In genomic region chr12:85836716-85837100, GRCh38 we compare ENCODE assay signal across 2 cellular contexts.
TF ChIP-seq lines count a peak whose summit lies in the region.

No MANE protein-coding gene starts in this region.

TF ChIP-seq in HEK293, 187 proteins besides CTCF, POLR2A, EP300 and RAD21 (continued from another document):
- TF ChIP-seq ZNF302 (tag by site-specific recombination; IDR thresholded peaks at IDR 0.05; ENCODE audit: low read depth) (no peak), TSHZ1 (tag by site-specific recombination; IDR thresholded peaks at IDR 0.05; ENCODE audit: borderline replicate concordance) (no peak), ZNF830 (tag by site-specific recombination; IDR thresholded peaks at IDR 0.05; ENCODE audit: low read depth) (no peak), ZNF24 (tag by site-specific recombination; IDR thresholded peaks at IDR 0.05) (no peak), ZSCAN4 (tag by site-specific recombination; IDR thresholded peaks at IDR 0.05) (no peak), ZFP37 (tag by site-specific recombination; IDR thresholded peaks at IDR 0.05) (no peak), ZNF548 (tag by site-specific recombination; IDR thresholded peaks at IDR 0.05) (no peak), ZNF843 (tag by site-specific recombination; IDR thresholded peaks at IDR 0.05) (no peak), YY2 (tag by site-specific recombination; IDR thresholded peaks at IDR 0.05) (no peak), GLI2 (tag by site-specific recombination; IDR thresholded peaks at IDR 0.05; ENCODE audit: borderline replicate concordance, low read depth) (no peak), ZNF530 (tag by site-specific recombination; IDR thresholded peaks at IDR 0.05; ENCODE audit: low read depth) (no peak), ZNF266 (tag by site-specific recombination; IDR thresholded peaks at IDR 0.05; ENCODE audit: low read depth) (no peak)

TF ChIP-seq in GM12878, 131 proteins besides CTCF, POLR2A, EP300 and RAD21:
- TF ChIP-seq ELK1 (IDR thresholded peaks at IDR 0.05; ENCODE audit: low read depth, low read length): no peak
- TF ChIP-seq CEBPB (IDR thresholded peaks at IDR 0.05; ENCODE audit: borderline replicate concordance in 1 of 2, low read depth in 2 of 2, low read length in 2 of 2): no peak
- TF ChIP-seq BMI1 (IDR thresholded peaks at IDR 0.05; ENCODE audit: borderline replicate concordance): no peak
- TF ChIP-seq ZZZ3 (IDR thresholded peaks at IDR 0.05; ENCODE audit: control insufficient read depth, insufficient read length, low read depth): no peak
- TF ChIP-seq YY1 (IDR thresholded peaks at IDR 0.05; ENCODE audit: low read depth, low read length): no peak
- no peak for TF ChIP-seq HDGF (IDR thresholded peaks at IDR 0.05)
- TF ChIP-seq BRCA1 (IDR thresholded peaks at IDR 0.05; ENCODE audit: low read depth, low read length): no peak
- no peak for TF ChIP-seq TCF7 (IDR thresholded peaks at IDR 0.05; ENCODE audit: borderline replicate concordance)
- no peak for TF ChIP-seq PRDM15 (CRISPR knock-in tag; IDR thresholded peaks at IDR 0.05)
- TF ChIP-seq FOS (IDR thresholded peaks at IDR 0.05; ENCODE audit: borderline replicate concordance, extremely low read depth, insufficient read length): no peak
